Comparison of ENCODE assay signal across 1 cellular context in genomic region chr4:10003666-10004065, GRCh38.
TF ChIP-seq lines count a peak whose summit lies in the region.

No MANE protein-coding gene starts in this region.

TF ChIP-seq in GM12878, 131 proteins besides CTCF, POLR2A, EP300 and RAD21 (continued from another document and continues in another):
- TF ChIP-seq E2F8 (IDR thresholded peaks at IDR 0.05; ENCODE audit: low read depth, partially characterized antibody) (no peak), RELA (IDR thresholded peaks at IDR 0.05; ENCODE audit: borderline replicate concordance, partially characterized antibody) (no peak), RUNX3 (IDR thresholded peaks at IDR 0.05; ENCODE audit: low read length) (peak; percentile 79), STAT3 (IDR thresholded peaks at IDR 0.05; ENCODE audit: low read depth, low read length) (no peak), BMI1 (IDR thresholded peaks at IDR 0.05; ENCODE audit: borderline replicate concordance) (no peak), CREM (IDR thresholded peaks at IDR 0.05; ENCODE audit: low read depth) (no peak; the same call in 1 of the 2 replicates), RBBP5 (conservative IDR thresholded peaks at IDR 0.05) (no peak), MAX (IDR thresholded peaks at IDR 0.05; ENCODE audit: low read depth, low read length) (no peak), FOXM1 (IDR thresholded peaks at IDR 0.05; ENCODE audit: low read depth, low read length) (0 out of 2 replicates have a peak, but pooled peaks have one; percentile 18), EZH2 (IDR thresholded peaks at IDR 0.05; ENCODE audit: borderline replicate concordance, control insufficient read depth, low read depth, low read length) (no peak), ZNF217 (IDR thresholded peaks at IDR 0.05) (no peak), CHD2 (IDR thresholded peaks at IDR 0.05; ENCODE audit: borderline replicate concordance, low read depth, low read length) (no peak), LARP7 (IDR thresholded peaks at IDR 0.05) (no peak), ZNF207 (IDR thresholded peaks at IDR 0.05; ENCODE audit: borderline replicate concordance) (no peak), KDM1A (IDR thresholded peaks at IDR 0.05; ENCODE audit: borderline replicate concordance) (no peak), CHD4 (IDR thresholded peaks at IDR 0.05) (no peak), KAT2A (conservative IDR thresholded peaks at IDR 0.05; ENCODE audit: control insufficient read depth, low read depth, low read length) (no peak), TCF3 (IDR thresholded peaks at IDR 0.05; ENCODE audit: borderline replicate concordance, insufficient read depth, low read depth, low read length) (no peak), ATF2 (IDR thresholded peaks at IDR 0.05; ENCODE audit: low read length) (peak; percentile 58; the same call in 1 of the 2 replicates), BHLHE40 (IDR thresholded peaks at IDR 0.05; ENCODE audit: borderline replicate concordance in 1 of 2, low read depth in 2 of 2, low read length in 1 of 2) (peak in 1 of 2 experiments; percentile 35; a peak in 1 of 4 replicates), SIX5 (IDR thresholded peaks at IDR 0.05; ENCODE audit: low read depth, low read length, severe bottlenecking) (no peak), CREB1 (IDR thresholded peaks at IDR 0.05; ENCODE audit: low read depth) (no peak), ZNF687 (IDR thresholded peaks at IDR 0.05) (peak; percentile 54), PAX8 (IDR thresholded peaks at IDR 0.05) (no peak), IKZF1 (conservative IDR thresholded peaks at IDR 0.05) (peak; percentile 36; the same call in 1 of the 2 replicates), KLF5 (IDR thresholded peaks at IDR 0.05; ENCODE audit: partially characterized antibody) (no peak), ZBTB4 (CRISPR knock-in tag; IDR thresholded peaks at IDR 0.05) (no peak), E4F1 (IDR thresholded peaks at IDR 0.05; ENCODE audit: borderline replicate concordance, partially characterized antibody) (no peak), ATF7 (IDR thresholded peaks at IDR 0.05; ENCODE audit: low read depth) (0 out of 2 replicates have a peak, but pooled peaks have one; percentile 24), STAT1 (conservative IDR thresholded peaks at IDR 0.05) (no peak), WRNIP1 (IDR thresholded peaks at IDR 0.05; ENCODE audit: borderline replicate concordance, low read depth, low read length) (no peak), BACH1 (IDR thresholded peaks at IDR 0.05; ENCODE audit: borderline replicate concordance) (no peak), SUPT20H (IDR thresholded peaks at IDR 0.05; ENCODE audit: borderline replicate concordance, control insufficient read depth, low read depth, low read length) (no peak), PBX3 (IDR thresholded peaks at IDR 0.05; ENCODE audit: insufficient replicate concordance, low read depth, low read length) (no peak), MEF2B (IDR thresholded peaks at IDR 0.05; ENCODE audit: partially characterized antibody, poor library complexity, severe bottlenecking) (peak; percentile 56), BCL3 (IDR thresholded peaks at IDR 0.05; ENCODE audit: borderline replicate concordance, insufficient read depth, low read depth, low read length, poor library complexity, severe bottlenecking) (no peak), TCF12 (IDR thresholded peaks at IDR 0.05; ENCODE audit: low read depth, low read length) (0 out of 2 replicates have a peak, but pooled peaks have one; percentile 22), IRF5 (IDR thresholded peaks at IDR 0.05; ENCODE audit: borderline replicate concordance) (no peak)
